In the genomic region with DNA sequence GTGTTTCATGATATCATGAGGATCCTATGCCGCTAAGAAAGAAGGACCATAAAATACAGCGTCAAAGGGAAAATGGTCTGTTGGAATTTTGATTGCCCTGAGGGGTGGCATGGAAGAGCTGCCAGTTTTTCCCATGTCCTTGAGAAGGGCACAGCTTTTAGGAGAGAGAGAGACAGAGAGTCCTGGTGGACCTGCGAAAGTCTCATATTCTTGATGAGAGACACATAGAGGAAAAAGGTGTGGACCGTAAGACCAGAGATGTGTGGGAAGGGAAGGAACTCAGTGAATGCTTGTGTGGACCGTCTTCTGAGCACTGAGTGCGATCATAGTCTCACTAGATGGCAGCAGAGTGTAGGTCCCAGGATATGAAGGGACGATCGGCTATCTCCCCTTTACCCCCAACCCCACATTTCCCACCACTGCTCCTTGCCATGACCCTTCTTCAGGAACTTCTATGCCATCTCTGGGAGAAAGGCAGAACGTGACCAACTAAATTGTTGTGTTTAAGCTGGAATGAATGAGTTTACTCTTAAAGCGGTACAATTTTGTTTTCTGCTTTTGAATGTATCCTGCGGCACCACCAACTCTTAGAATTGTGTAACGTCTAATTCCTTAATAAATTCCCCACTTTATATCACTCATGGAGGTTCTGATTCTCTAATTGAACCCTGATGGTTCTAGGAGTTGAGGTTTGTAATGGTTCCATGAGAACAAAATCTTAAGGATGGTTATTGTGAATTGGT, we compare ENCODE assay signal across 8 cellular contexts.
DNase-seq lines count a peak whose midpoint lies in the region; ATAC-seq and TF ChIP-seq lines count a peak whose summit lies in the region.

No MANE protein-coding gene starts in this region.

- H3K9ac ChIP-seq in NT2/D1 (ENCODE audit: insufficient read length, low read depth) (no peak overlapping the region), endodermal cell (ENCODE audit: extremely low read depth, low read length, poor library complexity, severe bottlenecking) (no peak overlapping the region)

- H3K4me3 Mint-ChIP-seq in CD4-positive, alpha-beta T cell = no peak overlapping the region
- no peak overlapping the region for H3K4me3 Mint-ChIP-seq in endodermal cell

- CTCF ChIA-PET in CD4-positive, alpha-beta T cell (lab: Charles Lee) = interaction anchor here (1.2 kb wide), 1 partner anchor 15 kb away, joined by 3 read pairs; no protein-coding TSS in a partner anchor

- 51 to 55% methylated on average over 6 to 12 of the region's 12 CpGs for WGBS in endodermal cell (ENCODE audit: insufficient coverage in 1 of 2, insufficient read length in 1 of 2), 2 experiments

- H3K4me1 Mint-ChIP-seq in CD4-positive, alpha-beta T cell (ENCODE audit: low read depth) = peaks cover 8% of the 10 kb centered on the region
- peaks cover 6% of the 10 kb centered on the region for H3K4me1 Mint-ChIP-seq in endodermal cell

- H3K4me1 ChIP-seq in NT2/D1 (ENCODE audit: insufficient read depth, insufficient read length) (no peaks in the 10 kb centered on the region), endodermal cell (ENCODE audit: control insufficient read depth, insufficient read depth, low read length) (no peaks in the 10 kb centered on the region)

- no peaks in the 10 kb centered on the region for H3K9me3 ChIP-seq in CD4-positive, alpha-beta T cell (ENCODE audit: control insufficient read depth, low read length)
- no peaks in the 10 kb centered on the region for H3K9me3 ChIP-seq in NT2/D1 (ENCODE audit: insufficient read depth, low read length)
- no peaks in the 10 kb centered on the region for H3K9me3 ChIP-seq in endodermal cell (ENCODE audit: control insufficient read depth, low read length)

- no peak for DNase-seq in CD4-positive, alpha-beta T cell
- peak; percentile 59 for DNase-seq in NT2/D1 (ENCODE audit: low read depth, low spot score)
- DNase-seq in endodermal cell = peak; percentile 83
- peak; percentile 38 for DNase-seq in myocyte (ENCODE audit: low read depth)
- DNase-seq in ureter (ENCODE audit: low spot score) = no peak
- DNase-seq in activated naive CD4-positive, alpha-beta T cell treated with Interleukin-2 at 50 U/mL for 16 hours = no peak

- H3K4me3 ChIP-seq in NT2/D1 (ENCODE audit: insufficient read length, low read depth) (no peak overlapping the region), endodermal cell (ENCODE audit: low read length) (no peak overlapping the region)

- no peak for ATAC-seq in CD4-positive, alpha-beta T cell (ENCODE audit: poor library complexity)
- peak; percentile 64 for ATAC-seq in GM18499 (IDR thresholded peaks at IDR 0.05; ENCODE audit: insufficient read depth, unreplicated experiment)
- ATAC-seq in HG03108 (IDR thresholded peaks at IDR 0.05; ENCODE audit: unreplicated experiment) = peak; percentile 62

- H3K27me3 ChIP-seq in CD4-positive, alpha-beta T cell (ENCODE audit: control insufficient read depth, insufficient read depth, low read length) = no peaks in the 10 kb centered on the region
- H3K27me3 ChIP-seq in NT2/D1 (ENCODE audit: insufficient read depth, insufficient read length) = no peaks in the 10 kb centered on the region
- H3K27me3 ChIP-seq in endodermal cell (ENCODE audit: control insufficient read depth, insufficient read depth, low read length, poor library complexity, severe bottlenecking) = no peaks in the 10 kb centered on the region

- H3K36me3 ChIP-seq in NT2/D1 (ENCODE audit: insufficient read depth, insufficient read length, low read length) (no peaks in the 10 kb centered on the region), endodermal cell (ENCODE audit: control insufficient read depth, insufficient read depth, low read length) (no peaks in the 10 kb centered on the region)

- peak; percentile 40 for TF ChIP-seq CTCF in CD4-positive, alpha-beta T cell (IDR thresholded peaks at IDR 0.05)
- TF ChIP-seq CTCF in endodermal cell (conservative IDR thresholded peaks at IDR 0.05) = peak; percentile 83

- intact Hi-C loops in CD4-positive, alpha-beta T cell (cut with DNase I, micrococcal nuclease) = loop anchor here in 1 of 2 experiments (5.0 kb wide), 1 partner anchor 519 kb away; the partner anchor contains the start of gene PTGER3

- POLR2A ChIA-PET in CD4-positive, alpha-beta T cell (lab: Charles Lee) = no interaction called here

- no peaks in the 10 kb centered on the region for H3K9me3 Mint-ChIP-seq in CD4-positive, alpha-beta T cell
- no peaks in the 10 kb centered on the region for H3K9me3 Mint-ChIP-seq in endodermal cell

- H3K36me3 Mint-ChIP-seq in CD4-positive, alpha-beta T cell (ENCODE audit: low read depth) = no peaks in the 10 kb centered on the region
- H3K36me3 Mint-ChIP-seq in endodermal cell (ENCODE audit: low read depth) = no peaks in the 10 kb centered on the region

- peaks cover 29% of the 10 kb centered on the region for H3K27me3 Mint-ChIP-seq in CD4-positive, alpha-beta T cell
- H3K27me3 Mint-ChIP-seq in endodermal cell (ENCODE audit: insufficient read depth) = peaks cover 19% of the 10 kb centered on the region

- no peak overlapping the region for H3K27ac ChIP-seq in CD4-positive, alpha-beta T cell (ENCODE audit: low read depth, low read length)
- no peak overlapping the region for H3K27ac ChIP-seq in endodermal cell (ENCODE audit: low read depth, low read length)

- H3K27ac Mint-ChIP-seq in CD4-positive, alpha-beta T cell = no peak overlapping the region
- no peak overlapping the region for H3K27ac Mint-ChIP-seq in endodermal cell

Comparison
In these comparisons a context has a peak if more than half of its experiments do, and no peak if none do; other contexts are left out.
1. DNase-seq: peak in NT2/D1 (single experiment), endodermal cell (single experiment) and myocyte (single experiment); none in CD4-positive, alpha-beta T cell (0 of 10), ureter (single experiment) and activated naive CD4-positive, alpha-beta T cell treated with Interleukin-2 at 50 U/mL for 16 hours (single experiment).